ENCODE assay signal across 17 cellular contexts in the genomic region with DNA sequence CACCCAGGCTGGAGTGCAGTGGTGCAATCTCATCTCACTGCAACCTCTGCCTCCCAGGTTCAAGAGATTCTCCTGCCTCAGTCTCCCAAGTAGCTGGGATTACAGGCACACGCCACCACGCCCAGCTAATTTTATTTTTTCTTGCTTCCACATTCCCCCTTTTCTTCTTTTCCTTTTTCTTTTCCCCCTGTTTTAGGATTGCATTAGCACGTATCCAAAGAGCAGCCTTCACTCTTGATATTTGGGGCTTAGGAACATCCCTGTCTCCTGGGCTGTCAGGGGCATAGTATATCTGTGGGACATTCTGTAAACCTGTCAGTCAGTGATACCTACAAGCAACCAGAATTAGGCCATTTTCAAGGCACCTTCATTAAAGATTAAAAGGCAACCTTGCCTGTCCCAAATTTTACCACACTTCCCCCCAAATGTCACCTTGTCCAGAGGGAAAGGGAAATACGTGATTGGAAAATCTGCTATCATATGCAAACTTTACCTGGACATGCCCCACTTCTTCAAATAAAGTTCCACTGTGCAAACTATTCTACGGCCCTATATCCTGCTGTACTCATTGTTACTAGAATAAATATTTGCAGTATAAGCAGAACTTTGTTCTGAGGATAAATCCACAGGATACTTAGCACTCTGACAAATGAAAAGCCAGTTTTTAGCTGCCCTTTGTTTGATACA.
DNase-seq lines count a peak whose midpoint lies in the region; ATAC-seq, FAIRE-seq and TF ChIP-seq lines count a peak whose summit lies in the region.
"Had no signal": no experiment of that assay in that cellular context is flagged by ENCODE, and none has a peak within 500 bp of the region (broad histone marks: within the 10 kb centered on the region; RNA-seq: fewer than 3 reads in every experiment).

No MANE protein-coding gene starts in this region.

- FAIRE-seq in A549 (lab: Jason Lieb, UNC), result no peak
- FAIRE-seq: keratinocyte had no signal

- H3K9me3 Mint-ChIP-seq in osteocyte (ENCODE audit: unreplicated experiment), result no peaks in the 10 kb centered on the region

- TF ChIP-seq EP300 in A549 (IDR thresholded peaks at IDR 0.05) (no peak), esophagus muscularis mucosa (IDR thresholded peaks at IDR 0.05) (no peak)

- ATAC-seq in A549, result peak in 1 of 2 experiments; percentile 61; a peak in 3 of 6 replicates
- ATAC-seq: HCT116 had no signal

- H3K27ac ChIP-seq in A549 (peak overlapping the region; percentile 52 to 72), esophagus muscularis mucosa (replicated peaks in 1 of 4) (peak overlapping the region in 3 of 4 donors; percentile 46 to 52 (median 50))

- no peaks in the 10 kb centered on the region for H3K36me3 ChIP-seq in esophagus muscularis mucosa
- H3K36me3 ChIP-seq: sigmoid colon had no signal

- H3K27me3 ChIP-seq in esophagus muscularis mucosa, result no peaks in the 10 kb centered on the region
- H3K27me3 ChIP-seq: sigmoid colon had no signal

- TF ChIP-seq POLR2A in A549 (IDR thresholded peaks at IDR 0.05; ENCODE audit: low read length) (no peak), esophagus muscularis mucosa (IDR thresholded peaks at IDR 0.05; ENCODE audit: low read depth) (no peak)

- DNase-seq in A549 (ENCODE audit: low read depth in 1 of 2, low spot score in 1 of 2) (peak in 1 of 2 experiments; percentile 16), NCI-H748 (lab: John Stamatoyannopoulos, UW; ENCODE audit: unreplicated experiment) (peak; percentile 17), esophagus muscularis mucosa (ENCODE audit: extremely low spot score) (no peak), osteocyte (ENCODE audit: extremely low spot score, unreplicated experiment) (no peak), amniotic stem cell (lab: John Stamatoyannopoulos, UW) (no peak), NCI-H2196 (lab: John Stamatoyannopoulos, UW; ENCODE audit: unreplicated experiment) (no peak), SW480 (ENCODE audit: low spot score) (no peak)
- DNase-seq in activated CD4-positive, alpha-beta T cell treated with anti-CD3 and anti-CD28 coated beads for 4 hours, result no peak
- DNase-seq: activated CD4-positive, alpha-beta T cell treated with anti-CD3 and anti-CD28 coated beads, Interleukin-2, amount 50 U/mL, for 4 hours; activated naive CD4-positive, alpha-beta T cell treated with anti-CD3 and anti-CD28 coated beads, Interleukin-2, amount 50 U/mL, for 16 hours; activated T-cell treated with anti-CD3 and anti-CD28 coated beads for 4 hours; effector CD4-positive, alpha-beta T cell; head of caudate nucleus; NCI-H524; sigmoid colon had no signal

- intact Hi-C loops in esophagus muscularis mucosa (cut with DNase I), result loop anchor here (5.0 to 10.0 kb wide), 3 partner anchors 69 to 106 kb away; a partner anchor contains a TSS

- H3K4me3 ChIP-seq in A549 (no peak overlapping the region), esophagus muscularis mucosa (no peak overlapping the region)
- H3K4me3 ChIP-seq: sigmoid colon had no signal

- H3K4me3 Mint-ChIP-seq in osteocyte (ENCODE audit: unreplicated experiment), result no peak overlapping the region

- WGBS in A549 (ENCODE audit: missing lambda C conversion rate), result 59% methylated on average over 5 of the region's 5 CpGs
- WGBS in esophagus muscularis mucosa, result 78% methylated on average over 5 of the region's 5 CpGs

- H3K4me1 Mint-ChIP-seq in osteocyte (ENCODE audit: unreplicated experiment), result peaks cover 52% of the 10 kb centered on the region

- no peak for TF ChIP-seq RAD21 in A549 (conservative IDR thresholded peaks at IDR 0.05 in 1 of 2, IDR thresholded peaks at IDR 0.05 in 1 of 2)

- POLR2A ChIA-PET in A549 (lab: Yijun Ruan, JAX), result no interaction called here

- H3K4me2 ChIP-seq in A549, result peak overlapping the region; percentile 71

- H3K4me1 ChIP-seq in A549 (peaks cover 28% of the 10 kb centered on the region), esophagus muscularis mucosa (peaks cover 25 to 50% (median 40%) of the 10 kb centered on the region in 4 donors)

- no peaks in the 10 kb centered on the region for H3K36me3 Mint-ChIP-seq in osteocyte (ENCODE audit: unreplicated experiment)

- peak overlapping the region; percentile 63 for H3K27ac Mint-ChIP-seq in osteocyte (ENCODE audit: unreplicated experiment)

- no peaks in the 10 kb centered on the region for H3K27me3 Mint-ChIP-seq in osteocyte (ENCODE audit: unreplicated experiment)

- CTCF ChIA-PET in A549 (lab: Yijun Ruan, JAX), result interaction anchor here (0.8 to 4.0 kb wide), 12 partner anchors 8 to 142 kb away, joined by 3 to 24 read pairs (median 7); no protein-coding TSS in a partner anchor

- TF ChIP-seq CTCF in A549 (IDR thresholded peaks at IDR 0.05) (no peak), esophagus muscularis mucosa (IDR thresholded peaks at IDR 0.05) (no peak), osteocyte (IDR thresholded peaks at IDR 0.05) (no peak)

- H3K9me3 ChIP-seq in A549 (no peaks in the 10 kb centered on the region), esophagus muscularis mucosa (no peaks in the 10 kb centered on the region)
- H3K9me3 ChIP-seq: sigmoid colon had no signal

TF ChIP-seq in A549, 52 proteins besides CTCF, POLR2A, EP300 and RAD21:
- no peak for TF ChIP-seq NR3C1 (IDR thresholded peaks at IDR 0.05)
- peak; percentile 60 for TF ChIP-seq MAFK (IDR thresholded peaks at IDR 0.05; ENCODE audit: partially characterized antibody)
